Comparison of ENCODE assay signal across 13 cellular contexts in the genomic region with DNA sequence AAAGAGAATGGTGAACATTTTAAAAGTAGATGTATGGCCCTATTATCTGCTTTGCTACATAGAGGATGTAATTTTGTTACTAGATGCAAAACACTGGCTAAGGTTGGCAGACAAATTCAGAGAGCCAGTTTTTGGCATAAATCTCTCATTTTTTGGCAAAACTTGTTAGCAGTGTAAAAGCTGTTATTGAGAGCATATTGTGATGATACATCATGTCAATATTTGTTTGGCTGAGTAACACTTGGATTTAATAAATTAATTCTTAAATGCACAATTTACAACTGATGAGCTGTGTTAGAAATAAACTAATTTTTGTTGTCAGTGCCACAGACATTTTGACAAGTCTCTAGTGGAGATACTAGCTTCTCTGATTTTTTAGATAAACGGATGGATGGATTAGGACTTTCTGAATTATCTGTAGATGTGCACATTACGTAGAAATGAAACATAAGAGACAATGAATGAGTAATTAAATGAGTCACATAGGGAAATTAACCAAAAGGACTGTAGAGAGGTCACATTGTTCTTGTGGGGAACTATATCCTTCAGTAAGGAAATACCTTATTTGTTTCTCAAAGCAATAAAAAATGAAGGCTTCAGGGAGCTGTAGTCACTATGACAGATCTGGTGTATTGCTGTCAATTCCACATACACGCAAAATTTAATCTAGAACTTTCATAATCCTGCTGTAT. TPM values are rescaled to one million over a fixed set of nuclear protein-coding genes. Genes with fewer than 3 reads are reported as not detected.
A peak's percentile ranks its signal among the peaks of the same experiment; 100 is the strongest.
DNase-seq lines count a peak whose midpoint lies in the region; TF ChIP-seq lines count a peak whose summit lies in the region.
"Had no signal": no experiment of that assay in that cellular context is flagged by ENCODE, and none has a peak within 500 bp of the region (broad histone marks: within the 10 kb centered on the region; RNA-seq: fewer than 3 reads in every experiment).

No MANE protein-coding gene starts in this region.

- no peaks in the 10 kb centered on the region for H3K9me3 ChIP-seq in breast epithelium
- H3K9me3 ChIP-seq in skeletal muscle satellite cell (replicated peaks; ENCODE audit: low read length), result no peaks in the 10 kb centered on the region

- H3K4me3 Mint-ChIP-seq in MCF 10A (ENCODE audit: unreplicated experiment), result no peak overlapping the region
- H3K4me3 Mint-ChIP-seq: activated CD4-positive, alpha-beta T cell treated with anti-CD3 and anti-CD28 coated beads, Interleukin-2, amount 10 ng/mL, durations not matched to agents 7 days and 5 days; activated T-helper 1 cell treated with anti-CD3 and anti-CD28 coated beads, Interleukin-12 subunit alpha, Interleukin-12 subunit beta, Interleukin-2, Interleukin-4 antibody, amounts not matched to agents 30 ng/mL and 10 ng/mL and 1 ng/mL, durations not matched to agents 14 hours and 24 hours and 36 hours had no signal

- no peak for TF ChIP-seq CTCF in MCF 10A (IDR thresholded peaks at IDR 0.05; ENCODE audit: unreplicated experiment)
- TF ChIP-seq CTCF in breast epithelium (IDR thresholded peaks at IDR 0.05), result no peak
- TF ChIP-seq CTCF in choroid plexus epithelial cell (conservative IDR thresholded peaks at IDR 0.05; ENCODE audit: low read depth, low read length), result no peak

- TF ChIP-seq POLR2A in breast epithelium (IDR thresholded peaks at IDR 0.05), result no peak

- no TSS peak for BruUV-seq in MCF 10A (replicated peaks; lab: Mats Ljungman, UMichigan)

- POLR2A ChIA-PET in MCF 10A (lab: Yijun Ruan, JAX), result interaction anchor here (0.8 kb wide), 1 partner anchor 497 kb away, joined by 3 read pairs; a partner anchor contains a TSS

- no peak overlapping the region for H3K27ac ChIP-seq in breast epithelium

- H3K36me3 Mint-ChIP-seq in MCF 10A (ENCODE audit: insufficient read depth, unreplicated experiment), result peaks cover 18% of the 10 kb centered on the region

- H3K4me2 ChIP-seq in skeletal muscle satellite cell (ENCODE audit: low read length), result peak overlapping the region; percentile 39

- CTCF ChIA-PET in MCF 10A (lab: Yijun Ruan, JAX), result no interaction called here

- H3K4me1 Mint-ChIP-seq in MCF 10A (ENCODE audit: insufficient read depth, unreplicated experiment), result peaks cover 6% of the 10 kb centered on the region
- H3K4me1 Mint-ChIP-seq: activated CD4-positive, alpha-beta T cell treated with anti-CD3 and anti-CD28 coated beads, Interleukin-2, amount 10 ng/mL, durations not matched to agents 7 days and 5 days had no signal

- no peaks in the 10 kb centered on the region for H3K36me3 ChIP-seq in breast epithelium
- H3K36me3 ChIP-seq in skeletal muscle satellite cell (ENCODE audit: insufficient read depth, low read length), result peaks cover 11% of the 10 kb centered on the region

- H3K4me1 ChIP-seq in breast epithelium (no peaks in the 10 kb centered on the region), skeletal muscle satellite cell (ENCODE audit: control insufficient read depth, insufficient read depth, low read length) (peaks cover 16% of the 10 kb centered on the region)

- H3K27ac Mint-ChIP-seq in MCF 10A (ENCODE audit: low read depth, unreplicated experiment), result peak overlapping the region; percentile 75
- H3K27ac Mint-ChIP-seq: activated CD4-positive, alpha-beta T cell treated with anti-CD3 and anti-CD28 coated beads, Interleukin-2, amount 10 ng/mL, durations not matched to agents 7 days and 5 days; activated T-helper 1 cell treated with anti-CD3 and anti-CD28 coated beads, Interleukin-12 subunit alpha, Interleukin-12 subunit beta, Interleukin-2, Interleukin-4 antibody, amounts not matched to agents 30 ng/mL and 10 ng/mL and 1 ng/mL, durations not matched to agents 14 hours and 24 hours and 36 hours had no signal

- no peaks in the 10 kb centered on the region for H3K27me3 Mint-ChIP-seq in MCF 10A (ENCODE audit: insufficient read depth, unreplicated experiment)

- H3K27me3 ChIP-seq in breast epithelium (no peaks in the 10 kb centered on the region), skeletal muscle satellite cell (ENCODE audit: control insufficient read depth, insufficient read depth, low read length) (no peaks in the 10 kb centered on the region)

- H3K4me3 ChIP-seq in breast epithelium (no peak overlapping the region), choroid plexus epithelial cell (ENCODE audit: low read depth, low read length) (no peak overlapping the region), skeletal muscle satellite cell (ENCODE audit: low read length) (no peak overlapping the region)
- H3K4me3 ChIP-seq: K562 had no signal

- DNase-seq in MCF 10A (ENCODE audit: unreplicated experiment) (peak; percentile 25), breast epithelium (ENCODE audit: low spot score in 2 of 2) (no peak), NCI-H446 (lab: John Stamatoyannopoulos, UW) (peak; percentile 35 to 49), choroid plexus epithelial cell (ENCODE audit: low read depth) (peak; percentile 28), KG1 (lab: John Stamatoyannopoulos, UW) (no peak), 8988T (no peak), NCI-H510A (lab: John Stamatoyannopoulos, UW) (no peak)
- DNase-seq: activated CD4-positive, alpha-beta T cell treated with anti-CD3 and anti-CD28 coated beads, Interleukin-2, amount 10 ng/mL, durations not matched to agents 7 days and 5 days; glutamatergic neuron; NCI-H1436 treated with DMSO at 0.1 percent for 48 hours had no signal

- H3K9ac ChIP-seq in skeletal muscle satellite cell (ENCODE audit: low read depth, low read length), result peak overlapping the region; percentile 3

- intact Hi-C loops in MCF 10A (cut with micrococcal nuclease), result no loop called here
- intact Hi-C loops in breast epithelium (cut with DNase I; ENCODE audit: low total_unique reads), result no loop called here

- H3K9me3 Mint-ChIP-seq in MCF 10A (ENCODE audit: unreplicated experiment), result no peaks in the 10 kb centered on the region
- H3K9me3 Mint-ChIP-seq: activated T-helper 1 cell treated with anti-CD3 and anti-CD28 coated beads, Interleukin-12 subunit alpha, Interleukin-12 subunit beta, Interleukin-2, Interleukin-4 antibody, amounts not matched to agents 30 ng/mL and 10 ng/mL and 1 ng/mL, durations not matched to agents 14 hours and 24 hours and 36 hours had no signal

RNA-seq across cellular contexts. Expression of a gene that starts 17.4 kb away (rescaled TPM):
- 129 and 173 TPM in 2 replicates for total RNA-seq in MCF 10A (2022)
- 10 to 100 TPM; 52.2 to 80.1 (median 58.7) TPM for total RNA-seq in breast epithelium
- total RNA-seq in skeletal muscle satellite cell (2012; rRNA removed), result 88.2 and 90.0 TPM in 2 replicates

Comparison
In these comparisons a context has a peak if more than half of its experiments do, and no peak if none do; other contexts are left out.
1. DNase-seq: peak in MCF 10A (single experiment), NCI-H446 (2 of 2) and choroid plexus epithelial cell (single experiment); none in breast epithelium (0 of 2), KG1 (single experiment), 8988T (single experiment) and NCI-H510A (single experiment).